ENCODE assay signal across 12 cellular contexts in genomic region chr16:81711609-81712329, GRCh38.
A peak's percentile ranks its signal among the peaks of the same experiment; 100 is the strongest.
DNase-seq lines count a peak whose midpoint lies in the region; ATAC-seq and TF ChIP-seq lines count a peak whose summit lies in the region.
"Had no signal": no experiment of that assay in that cellular context is flagged by ENCODE, and none has a peak within 500 bp of the region (broad histone marks: within the 10 kb centered on the region; RNA-seq: fewer than 3 reads in every experiment).

No MANE protein-coding gene starts in this region.

- no peak overlapping the region for H3K4me3 Mint-ChIP-seq in stimulated activated effector memory CD8-positive, alpha-beta T cell treated with anti-CD3 and anti-CD28 coated beads, Interleukin-12 subunit alpha, Interleukin-12 subunit beta, amount 100 ng/mL, for 72 hours
- no peak overlapping the region for H3K4me3 Mint-ChIP-seq in activated CD4-positive, alpha-beta memory T cell treated with anti-CD3 and anti-CD28 coated beads for 36 hours

- CTCF ChIA-PET in activated CD4-positive, alpha-beta memory T cell treated with anti-CD3 and anti-CD28 coated beads for 36 hours (lab: Charles Lee) = interaction anchor here (0.6 kb wide), 1 partner anchor 11 kb away, joined by 4 read pairs; no protein-coding TSS in a partner anchor

- POLR2A ChIA-PET in activated CD4-positive, alpha-beta memory T cell treated with anti-CD3 and anti-CD28 coated beads for 36 hours (lab: Charles Lee) = no interaction called here

- no peak for TF ChIP-seq CTCF in fibroblast of the aortic adventitia (IDR thresholded peaks at IDR 0.05; ENCODE audit: insufficient read depth, low read length)

- peak overlapping the region; percentile 34 for H3K27ac Mint-ChIP-seq in stimulated activated effector memory CD8-positive, alpha-beta T cell treated with anti-CD3 and anti-CD28 coated beads, Interleukin-12 subunit alpha, Interleukin-12 subunit beta, amount 100 ng/mL, for 72 hours
- H3K27ac Mint-ChIP-seq in activated CD4-positive, alpha-beta memory T cell treated with anti-CD3 and anti-CD28 coated beads for 36 hours = no peak overlapping the region

- no peaks in the 10 kb centered on the region for H3K9me3 Mint-ChIP-seq in stimulated activated effector memory CD8-positive, alpha-beta T cell treated with anti-CD3 and anti-CD28 coated beads, Interleukin-12 subunit alpha, Interleukin-12 subunit beta, amount 100 ng/mL, for 72 hours
- H3K9me3 Mint-ChIP-seq in activated CD4-positive, alpha-beta memory T cell treated with anti-CD3 and anti-CD28 coated beads for 36 hours = no peaks in the 10 kb centered on the region

- no peaks in the 10 kb centered on the region for H3K27me3 ChIP-seq in SJCRH30
- H3K27me3 ChIP-seq: neutrophil had no signal

- ATAC-seq in stimulated activated effector memory CD8-positive, alpha-beta T cell treated with anti-CD3 and anti-CD28 coated beads, Interleukin-12 subunit alpha, Interleukin-12 subunit beta, amount 100 ng/mL, for 72 hours = no peak

- H3K4me1 Mint-ChIP-seq in stimulated activated effector memory CD8-positive, alpha-beta T cell treated with anti-CD3 and anti-CD28 coated beads, Interleukin-12 subunit alpha, Interleukin-12 subunit beta, amount 100 ng/mL, for 72 hours = peaks cover 31% of the 10 kb centered on the region
- H3K4me1 Mint-ChIP-seq in activated CD4-positive, alpha-beta memory T cell treated with anti-CD3 and anti-CD28 coated beads for 36 hours (ENCODE audit: low read depth) = peaks cover 23% of the 10 kb centered on the region

- peak; percentile 33 for DNase-seq in DMS 273 (lab: John Stamatoyannopoulos, UW; ENCODE audit: unreplicated experiment)
- DNase-seq in DMS 273 treated with DMSO at 0.1 percent for 48 hours (lab: John Stamatoyannopoulos, UW) = no peak
- DNase-seq in SJCRH30 = peak; percentile 36 to 53
- DNase-seq in fibroblast of the aortic adventitia (ENCODE audit: low read depth) = peak; percentile 85
- no peak for DNase-seq in stimulated activated effector memory CD8-positive, alpha-beta T cell treated with anti-CD3 and anti-CD28 coated beads, Interleukin-12 subunit alpha, Interleukin-12 subunit beta, amount 100 ng/mL, for 72 hours (ENCODE audit: low spot score in 2 of 2)
- no peak for DNase-seq in activated CD4-positive, alpha-beta memory T cell treated with anti-CD3 and anti-CD28 coated beads for 36 hours
- no peak for DNase-seq in activated naive CD4-positive, alpha-beta T cell treated with Interleukin-2 at 50 U/mL for 16 hours
- no peak for DNase-seq in NAMALWA (ENCODE audit: low spot score)
- DNase-seq: activated effector memory CD4-positive, alpha-beta T cell treated with anti-CD3 and anti-CD28 coated beads, Interleukin-2, amount 50 U/mL, for 16 hours had no signal

- no peaks in the 10 kb centered on the region for H3K27me3 Mint-ChIP-seq in activated CD4-positive, alpha-beta memory T cell treated with anti-CD3 and anti-CD28 coated beads for 36 hours

- no peaks in the 10 kb centered on the region for H3K36me3 ChIP-seq in SJCRH30

- peaks cover 9% of the 10 kb centered on the region for H3K4me1 ChIP-seq in SJCRH30

- peak overlapping the region; percentile 16; the same call in 1 of the 2 replicates for H3K27ac ChIP-seq in SJCRH30
- H3K27ac ChIP-seq: 22Rv1, HL-60, neutrophil had no signal

- H3K4me3 ChIP-seq in SJCRH30 = no peak overlapping the region
- no peak overlapping the region for H3K4me3 ChIP-seq in fibroblast of the aortic adventitia (ENCODE audit: low read depth, low read length)

- H3K9me3 ChIP-seq in SJCRH30 (replicated peaks) = no peaks in the 10 kb centered on the region
- H3K9me3 ChIP-seq: neutrophil had no signal

- intact Hi-C loops in activated CD4-positive, alpha-beta memory T cell treated with anti-CD3 and anti-CD28 coated beads for 36 hours (cut with micrococcal nuclease) = no loop called here

- H3K36me3 Mint-ChIP-seq in stimulated activated effector memory CD8-positive, alpha-beta T cell treated with anti-CD3 and anti-CD28 coated beads, Interleukin-12 subunit alpha, Interleukin-12 subunit beta, amount 100 ng/mL, for 72 hours = peaks cover 48% of the 10 kb centered on the region
- H3K36me3 Mint-ChIP-seq in activated CD4-positive, alpha-beta memory T cell treated with anti-CD3 and anti-CD28 coated beads for 36 hours = peaks cover 11% of the 10 kb centered on the region

Comparison
In these comparisons a context has a peak if more than half of its experiments do, and no peak if none do; other contexts are left out.
1. DNase-seq: peak in DMS 273 (single experiment), SJCRH30 (2 of 2) and fibroblast of the aortic adventitia (single experiment); none in DMS 273 treated with DMSO at 0.1 percent for 48 hours (single experiment), stimulated activated effector memory CD8-positive, alpha-beta T cell treated with anti-CD3 and anti-CD28 coated beads, Interleukin-12 subunit alpha, Interleukin-12 subunit beta, amount 100 ng/mL, for 72 hours (0 of 2), activated CD4-positive, alpha-beta memory T cell treated with anti-CD3 and anti-CD28 coated beads for 36 hours (single experiment), activated naive CD4-positive, alpha-beta T cell treated with Interleukin-2 at 50 U/mL for 16 hours (single experiment) and NAMALWA (single experiment).